ENCODE assay signal across 19 cellular contexts in genomic region chr7:159125104-159125943, GRCh38. TPM values are rescaled to one million over a fixed set of nuclear protein-coding genes. Genes with fewer than 3 reads are reported as not detected.
DNase-seq lines count a peak whose midpoint lies in the region; ATAC-seq and TF ChIP-seq lines count a peak whose summit lies in the region.
"Had no signal": no experiment of that assay in that cellular context is flagged by ENCODE, and none has a peak within 500 bp of the region (broad histone marks: within the 10 kb centered on the region; RNA-seq: fewer than 3 reads in every experiment).

No MANE protein-coding gene starts in this region.

- no peak overlapping the region for H3K9ac ChIP-seq in Karpas-422 (ENCODE audit: low read length)
- H3K9ac ChIP-seq: BLaER1 treated with 17β-estradiol and CSF1 and Interleukin-3, amounts not matched to agents 10 nM and 100 nM; GM23248 had no signal

- H3K4me3 ChIP-seq in Karpas-422 (ENCODE audit: low read length) = no peak overlapping the region
- H3K4me3 ChIP-seq in A673 (ENCODE audit: low read depth, low read length, poor library complexity, severe bottlenecking) = no peak overlapping the region
- H3K4me3 ChIP-seq: BLaER1 treated with 17β-estradiol and CSF1 and Interleukin-3, amounts not matched to agents 10 nM and 100 nM; GM23248 had no signal

- no peaks in the 10 kb centered on the region for H3K9me3 ChIP-seq in Karpas-422 (ENCODE audit: low read length)
- no peaks in the 10 kb centered on the region for H3K9me3 ChIP-seq in A673 (ENCODE audit: low read depth, low read length, poor library complexity, severe bottlenecking)
- H3K9me3 ChIP-seq: BLaER1 treated with 17β-estradiol and CSF1 and Interleukin-3, amounts not matched to agents 10 nM and 100 nM had no signal

- H3K4me3 Mint-ChIP-seq in activated naive CD4-positive, alpha-beta T cell treated with anti-CD3 and anti-CD28 coated beads, Interleukin-2, amount 10 ng/mL, durations not matched to agents 7 days and 5 days = no peak overlapping the region
- H3K4me3 Mint-ChIP-seq in activated T-helper 2 cell treated with anti-CD3 and anti-CD28 coated beads, Interferon-gamma antibody, Interleukin-2, Interleukin-4, amounts not matched to agents 10 μg/mL and 5 μg/mL and 100 μg/mL, durations not matched to agents 14 hours and 24 hours and 36 hours (ENCODE audit: low read depth) = no peak overlapping the region
- H3K4me3 Mint-ChIP-seq: CD8-positive, alpha-beta memory T cell had no signal

- intact Hi-C loops in sciatic nerve (cut with DNase I) = no loop called here
- intact Hi-C loops in activated T-helper 2 cell treated with anti-CD3 and anti-CD28 coated beads, Interferon-gamma antibody, Interleukin-2, Interleukin-4, amounts not matched to agents 10 μg/mL and 5 μg/mL and 100 μg/mL, durations not matched to agents 14 hours and 24 hours and 36 hours (cut with micrococcal nuclease) = no loop called here
- intact Hi-C loops in A673 (cut with micrococcal nuclease; ENCODE audit: unreplicated experiment) = no loop called here

- no peak overlapping the region for H2AFZ ChIP-seq in Karpas-422 (ENCODE audit: low read length)
- H2AFZ ChIP-seq: GM23248 had no signal

- H3K4me1 Mint-ChIP-seq in activated naive CD4-positive, alpha-beta T cell treated with anti-CD3 and anti-CD28 coated beads, Interleukin-2, amount 10 ng/mL, durations not matched to agents 7 days and 5 days = no peaks in the 10 kb centered on the region
- H3K4me1 Mint-ChIP-seq in activated T-helper 2 cell treated with anti-CD3 and anti-CD28 coated beads, Interferon-gamma antibody, Interleukin-2, Interleukin-4, amounts not matched to agents 10 μg/mL and 5 μg/mL and 100 μg/mL, durations not matched to agents 14 hours and 24 hours and 36 hours (ENCODE audit: low read depth) = no peaks in the 10 kb centered on the region
- H3K4me1 Mint-ChIP-seq: CD8-positive, alpha-beta memory T cell had no signal

- peaks cover 37% of the 10 kb centered on the region for H3K27me3 Mint-ChIP-seq in activated naive CD4-positive, alpha-beta T cell treated with anti-CD3 and anti-CD28 coated beads, Interleukin-2, amount 10 ng/mL, durations not matched to agents 7 days and 5 days
- H3K27me3 Mint-ChIP-seq in activated T-helper 2 cell treated with anti-CD3 and anti-CD28 coated beads, Interferon-gamma antibody, Interleukin-2, Interleukin-4, amounts not matched to agents 10 μg/mL and 5 μg/mL and 100 μg/mL, durations not matched to agents 14 hours and 24 hours and 36 hours (ENCODE audit: low read depth) = peaks cover 6% of the 10 kb centered on the region

- no peaks in the 10 kb centered on the region for H3K36me3 Mint-ChIP-seq in activated naive CD4-positive, alpha-beta T cell treated with anti-CD3 and anti-CD28 coated beads, Interleukin-2, amount 10 ng/mL, durations not matched to agents 7 days and 5 days
- H3K36me3 Mint-ChIP-seq in activated T-helper 2 cell treated with anti-CD3 and anti-CD28 coated beads, Interferon-gamma antibody, Interleukin-2, Interleukin-4, amounts not matched to agents 10 μg/mL and 5 μg/mL and 100 μg/mL, durations not matched to agents 14 hours and 24 hours and 36 hours (ENCODE audit: low read depth) = no peaks in the 10 kb centered on the region
- H3K36me3 Mint-ChIP-seq: CD8-positive, alpha-beta memory T cell had no signal

- no peaks in the 10 kb centered on the region for H4K20me1 ChIP-seq in Karpas-422 (ENCODE audit: insufficient read depth, low read depth, low read length)
- H4K20me1 ChIP-seq: BLaER1 treated with 17β-estradiol and CSF1 and Interleukin-3, amounts not matched to agents 10 nM and 100 nM had no signal

- H3K27ac Mint-ChIP-seq in activated naive CD4-positive, alpha-beta T cell treated with anti-CD3 and anti-CD28 coated beads, Interleukin-2, amount 10 ng/mL, durations not matched to agents 7 days and 5 days = no peak overlapping the region
- no peak overlapping the region for H3K27ac Mint-ChIP-seq in activated T-helper 2 cell treated with anti-CD3 and anti-CD28 coated beads, Interferon-gamma antibody, Interleukin-2, Interleukin-4, amounts not matched to agents 10 μg/mL and 5 μg/mL and 100 μg/mL, durations not matched to agents 14 hours and 24 hours and 36 hours
- H3K27ac Mint-ChIP-seq: CD8-positive, alpha-beta memory T cell had no signal

- BruUV-seq in A673 (replicated peaks; lab: Mats Ljungman, UMichigan) = no TSS peak

- H3K27ac ChIP-seq in Karpas-422 (ENCODE audit: low read length) (no peak overlapping the region), A673 (ENCODE audit: low read depth, low read length, poor library complexity, severe bottlenecking) (no peak overlapping the region)
- H3K27ac ChIP-seq: BLaER1 treated with 17β-estradiol and CSF1 and Interleukin-3, amounts not matched to agents 10 nM and 100 nM; GM23248 had no signal

- no peaks in the 10 kb centered on the region for H3K36me3 ChIP-seq in Karpas-422 (ENCODE audit: insufficient read depth, low read length)
- H3K36me3 ChIP-seq in A673 (ENCODE audit: insufficient read depth, low read length, poor library complexity, severe bottlenecking) = no peaks in the 10 kb centered on the region
- H3K36me3 ChIP-seq: BLaER1 treated with 17β-estradiol and CSF1 and Interleukin-3, amounts not matched to agents 10 nM and 100 nM had no signal

- POLR2A ChIA-PET in A673 (lab: Charles Lee; ENCODE audit: low non-redundant PET) = no interaction called here

- no peak for TF ChIP-seq CTCF in A673 (conservative IDR thresholded peaks at IDR 0.05; ENCODE audit: low read depth, low read length)

- H3K9me2 ChIP-seq in Karpas-422 (replicated peaks; ENCODE audit: insufficient read depth, low read length) = no peaks in the 10 kb centered on the region

- no peak for ATAC-seq in sciatic nerve
- ATAC-seq: HCT116 had no signal

- H3K27me3 ChIP-seq in Karpas-422 (ENCODE audit: low read length) (no peaks in the 10 kb centered on the region), A673 (replicated peaks; ENCODE audit: insufficient read depth, low read depth, low read length, poor library complexity) (peaks cover 31% of the 10 kb centered on the region)
- H3K27me3 ChIP-seq: BLaER1 treated with 17β-estradiol and CSF1 and Interleukin-3, amounts not matched to agents 10 nM and 100 nM had no signal

- H3K4me1 ChIP-seq in Karpas-422 (ENCODE audit: low read length) (no peaks in the 10 kb centered on the region), A673 (ENCODE audit: insufficient read depth, low read length, poor library complexity, severe bottlenecking) (no peaks in the 10 kb centered on the region)
- H3K4me1 ChIP-seq: BLaER1 treated with 17β-estradiol and CSF1 and Interleukin-3, amounts not matched to agents 10 nM and 100 nM had no signal

- H3K9me3 Mint-ChIP-seq in activated naive CD4-positive, alpha-beta T cell treated with anti-CD3 and anti-CD28 coated beads, Interleukin-2, amount 10 ng/mL, durations not matched to agents 7 days and 5 days = no peaks in the 10 kb centered on the region
- H3K9me3 Mint-ChIP-seq in activated T-helper 2 cell treated with anti-CD3 and anti-CD28 coated beads, Interferon-gamma antibody, Interleukin-2, Interleukin-4, amounts not matched to agents 10 μg/mL and 5 μg/mL and 100 μg/mL, durations not matched to agents 14 hours and 24 hours and 36 hours = no peaks in the 10 kb centered on the region

- H3K4me2 ChIP-seq in Karpas-422 (ENCODE audit: low read depth, low read length, poor library complexity, severe bottlenecking) = no peak overlapping the region
- H3K4me2 ChIP-seq: BLaER1 treated with 17β-estradiol and CSF1 and Interleukin-3, amounts not matched to agents 10 nM and 100 nM had no signal

- H3K79me2 ChIP-seq in Karpas-422 (ENCODE audit: low read length) = no peaks in the 10 kb centered on the region

- peak; percentile 11 for DNase-seq in activated naive CD4-positive, alpha-beta T cell treated with anti-CD3 and anti-CD28 coated beads, Interleukin-2, amount 10 ng/mL, durations not matched to agents 7 days and 5 days
- no peak for DNase-seq in activated naive CD4-positive, alpha-beta T cell treated with Interleukin-2 at 50 U/mL for 16 hours
- DNase-seq in Karpas-422 (peak; percentile 36), islet precursor cell (peak; percentile 52), sciatic nerve (ENCODE audit: low spot score) (peak; percentile 43), NCI-H2107 treated with DMSO at 0.1 percent for 48 hours (lab: John Stamatoyannopoulos, UW; ENCODE audit: unreplicated experiment) (no peak), A673 (ENCODE audit: low spot score) (no peak)
- DNase-seq in activated T-helper 2 cell treated with anti-CD3 and anti-CD28 coated beads, Interferon-gamma antibody, Interleukin-2, Interleukin-4, amounts not matched to agents 10 μg/mL and 5 μg/mL and 100 μg/mL, durations not matched to agents 14 hours and 24 hours and 36 hours (ENCODE audit: low spot score) = no peak
- DNase-seq: CD8-positive, alpha-beta memory T cell; DMS53; GM23248; MV-4-11; NCI-H1694 treated with DMSO at 0.1 percent for 48 hours; NCI-H510A treated with DMSO at 0.1 percent for 48 hours; NCI-H82; RPMI8226; SIG-M5 had no signal

- CTCF ChIA-PET in activated naive CD4-positive, alpha-beta T cell treated with anti-CD3 and anti-CD28 coated beads, Interleukin-2, amount 10 ng/mL, durations not matched to agents 7 days and 5 days (lab: Charles Lee) = no interaction called here
- CTCF ChIA-PET in A673 (lab: Charles Lee) = no interaction called here

RNA-seq across cellular contexts. Expression of gene VIPR2, which starts 19.3 kb away (rescaled TPM):
- total RNA-seq in Karpas-422 (2014; rRNA removed; shearing (Covaris generic); ENCODE audit: low replicate concordance) = not detected in 2 replicates
- total RNA-seq in sciatic nerve = 2.0 TPM
- 3.1 and 4.2 TPM in 2 replicates for total RNA-seq in activated T-helper 2 cell treated with anti-CD3 and anti-CD28 coated beads, Interferon-gamma antibody, Interleukin-2, Interleukin-4, amounts not matched to agents 10 μg/mL and 5 μg/mL and 100 μg/mL, durations not matched to agents 14 hours and 24 hours and 36 hours
- total RNA-seq in A673 (2021) = not detected in 2 replicates
- total RNA-seq: GM23248 had no signal

Comparison
In these comparisons a context has a peak if more than half of its experiments do, and no peak if none do; other contexts are left out.
1. DNase-seq: peak in activated naive CD4-positive, alpha-beta T cell treated with anti-CD3 and anti-CD28 coated beads, Interleukin-2, amount 10 ng/mL, durations not matched to agents 7 days and 5 days (single experiment), Karpas-422 (single experiment), islet precursor cell (single experiment) and sciatic nerve (single experiment); none in activated naive CD4-positive, alpha-beta T cell treated with Interleukin-2 at 50 U/mL for 16 hours (single experiment), NCI-H2107 treated with DMSO at 0.1 percent for 48 hours (single experiment), activated T-helper 2 cell treated with anti-CD3 and anti-CD28 coated beads, Interferon-gamma antibody, Interleukin-2, Interleukin-4, amounts not matched to agents 10 μg/mL and 5 μg/mL and 100 μg/mL, durations not matched to agents 14 hours and 24 hours and 36 hours (single experiment) and A673 (single experiment).